In the genomic region with DNA sequence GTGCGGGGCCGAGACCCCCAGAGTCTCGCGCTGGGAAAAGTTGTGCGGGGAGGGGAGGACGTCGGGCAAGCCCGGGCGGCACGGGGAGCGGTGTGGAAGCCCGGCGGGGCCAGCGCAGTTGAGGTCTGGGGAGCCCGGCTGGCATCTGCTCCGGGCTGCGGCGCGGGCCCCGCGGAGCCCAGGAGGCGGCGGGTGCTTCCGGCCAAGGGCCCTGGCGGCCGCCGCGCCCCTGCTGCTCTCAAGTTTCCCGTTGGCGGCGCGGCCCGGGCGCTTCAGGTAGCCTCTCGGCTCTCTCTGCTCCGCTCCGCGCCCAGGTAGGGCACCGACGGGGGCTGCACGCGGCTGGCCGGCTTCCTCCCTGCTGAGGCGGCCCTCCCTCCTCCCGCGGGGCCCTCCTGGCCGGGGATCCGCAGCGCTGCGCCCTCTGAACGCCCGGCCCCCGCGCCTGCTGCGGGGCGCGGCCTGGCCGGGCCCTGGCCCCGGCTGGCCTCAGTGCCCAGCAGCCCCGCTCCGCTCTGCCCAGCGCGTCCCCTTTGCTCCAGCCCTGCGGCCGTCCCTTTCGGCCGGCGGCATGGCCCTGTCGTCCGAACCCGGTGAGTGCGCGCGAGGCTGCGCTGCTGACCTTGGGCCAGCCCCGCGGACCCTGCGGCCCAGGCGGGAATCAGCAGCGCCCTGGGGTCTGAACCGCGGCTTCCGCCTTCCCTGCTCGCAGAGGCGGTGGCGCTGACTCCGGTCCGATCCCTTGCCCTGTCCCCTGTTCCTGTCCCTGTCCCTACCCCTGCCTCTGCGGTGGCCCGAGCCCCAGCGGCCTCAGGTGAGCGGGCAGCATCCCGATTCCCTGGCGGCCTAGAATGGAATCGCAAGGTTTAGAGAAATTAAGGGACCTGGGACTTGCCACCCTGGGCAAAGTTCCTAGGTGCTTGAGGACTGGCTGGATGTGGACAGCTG, we compare ENCODE assay signal across 1 cellular context.
TF ChIP-seq lines count a peak whose summit lies in the region.

No MANE protein-coding gene starts in this region.

TF ChIP-seq in H1, 55 proteins besides CTCF, POLR2A, EP300 and RAD21 (continues in another document):
- TF ChIP-seq SIX5 (IDR thresholded peaks at IDR 0.05; ENCODE audit: low read depth, low read length) (no peak), CREB1 (IDR thresholded peaks at IDR 0.05) (no peak), RBBP5 (IDR thresholded peaks at IDR 0.05; ENCODE audit: borderline replicate concordance, low read depth, low read length) (peak; percentile 85; the same call in 1 of the 2 replicates), PHF8 (conservative IDR thresholded peaks at IDR 0.05; ENCODE audit: low read depth, low read length) (0 out of 2 replicates have a peak, but pooled peaks have one; percentile 41), MAFK (IDR thresholded peaks at IDR 0.05; ENCODE audit: low read depth, low read length) (no peak), JUN (IDR thresholded peaks at IDR 0.05; ENCODE audit: low read depth, low read length) (no peak), TCF12 (IDR thresholded peaks at IDR 0.05; ENCODE audit: low read depth, low read length) (no peak), GABPA (IDR thresholded peaks at IDR 0.05; ENCODE audit: borderline replicate concordance, insufficient read depth, low read length) (no peak; the same call in 1 of the 2 replicates), TBP (IDR thresholded peaks at IDR 0.05; ENCODE audit: low read depth, low read length) (peak; percentile 41; the same call in 1 of the 2 replicates), GTF2F1 (IDR thresholded peaks at IDR 0.05; ENCODE audit: borderline replicate concordance, low read depth, low read length) (no peak), NANOG (IDR thresholded peaks at IDR 0.05; ENCODE audit: insufficient read depth, low read depth, low read length, poor library complexity, severe bottlenecking) (no peak), YY1 (IDR thresholded peaks at IDR 0.05; ENCODE audit: low read depth, low read length) (0 out of 2 replicates have a peak, but pooled peaks have one; percentile 5), POLR2AphosphoS5 (IDR thresholded peaks at IDR 0.05; ENCODE audit: low read depth, low read length) (0 out of 2 replicates have a peak, but pooled peaks have one; percentile 17), TAF7 (optimal IDR thresholded peaks at IDR 0.05; ENCODE audit: borderline replicate concordance, low read depth, low read length) (peak; percentile 14), SP2 (IDR thresholded peaks at IDR 0.05; ENCODE audit: low read length) (no peak), CTBP2 (IDR thresholded peaks at IDR 0.05; ENCODE audit: borderline replicate concordance, insufficient read depth, insufficient read length, low read length) (no peak), KDM1A (IDR thresholded peaks at IDR 0.05; ENCODE audit: borderline replicate concordance, low read length) (no peak), CEBPB (IDR thresholded peaks at IDR 0.05; ENCODE audit: low read depth, low read length) (no peak), TEAD4 (IDR thresholded peaks at IDR 0.05; ENCODE audit: low read depth, low read length) (no peak), FOSL1 (IDR thresholded peaks at IDR 0.05; ENCODE audit: insufficient read depth, low read depth, low read length) (no peak), RNF2 (IDR thresholded peaks at IDR 0.05; ENCODE audit: borderline replicate concordance, low read depth, low read length, missing control alignments, poor library complexity, severe bottlenecking) (no peak), CBX5 (IDR thresholded peaks at IDR 0.05; ENCODE audit: low read depth, low read length) (no peak), SIN3A (conservative IDR thresholded peaks at IDR 0.05 in 1 of 2, IDR thresholded peaks at IDR 0.05 in 1 of 2; ENCODE audit: low read depth in 1 of 2, low read length in 2 of 2) (no peak), BCL11A (IDR thresholded peaks at IDR 0.05; ENCODE audit: low read depth in 2 of 2, low read length in 2 of 2) (no peak), RFX5 (IDR thresholded peaks at IDR 0.05; ENCODE audit: borderline replicate concordance, low read depth, low read length) (no peak), EZH2 (IDR thresholded peaks at IDR 0.05; ENCODE audit: low read depth, low read length, severe bottlenecking) (peak; percentile 34), SP4 (IDR thresholded peaks at IDR 0.05; ENCODE audit: low read length) (no peak), HDAC6 (IDR thresholded peaks at IDR 0.05; ENCODE audit: low read depth, low read length) (no peak), CHD2 (IDR thresholded peaks at IDR 0.05; ENCODE audit: low read length) (no peak), SUZ12 (IDR thresholded peaks at IDR 0.05; ENCODE audit: low read length) (peak; percentile 33; the same call in 1 of the 2 replicates), NRF1 (IDR thresholded peaks at IDR 0.05; ENCODE audit: low read depth, low read length) (no peak), SP1 (IDR thresholded peaks at IDR 0.05; ENCODE audit: low read depth, low read length) (no peak), EGR1 (IDR thresholded peaks at IDR 0.05; ENCODE audit: borderline replicate concordance, low read depth, low read length) (no peak), BRCA1 (IDR thresholded peaks at IDR 0.05; ENCODE audit: low read depth, low read length) (no peak), ASH2L (IDR thresholded peaks at IDR 0.05; ENCODE audit: low read length) (no peak), BACH1 (IDR thresholded peaks at IDR 0.05; ENCODE audit: low read length) (no peak), SAP30 (IDR thresholded peaks at IDR 0.05; ENCODE audit: insufficient read depth, insufficient replicate concordance, low read length) (no peak), TAF1 (IDR thresholded peaks at IDR 0.05; ENCODE audit: low read depth, low read length) (peak; percentile 28; the same call in 1 of the 2 replicates), KDM4A (IDR thresholded peaks at IDR 0.05; ENCODE audit: low read depth, low read length, severe bottlenecking) (peak; percentile 98), CBX8 (IDR thresholded peaks at IDR 0.05; ENCODE audit: borderline replicate concordance, low read depth, low read length) (no peak), HDAC2 (IDR thresholded peaks at IDR 0.05; ENCODE audit: borderline replicate concordance in 1 of 2, low read depth in 2 of 2, low read length in 2 of 2) (0 out of 4 replicates have a peak, but pooled peaks of 1 of the 2 experiments have one; percentile 29), SIRT6 (IDR thresholded peaks at IDR 0.05; ENCODE audit: low read length) (no peak), ZNF274 (IDR thresholded peaks at IDR 0.05; ENCODE audit: borderline replicate concordance, extremely low read depth, low read length) (no peak), JUND (IDR thresholded peaks at IDR 0.05; ENCODE audit: low read length) (no peak), SRF (IDR thresholded peaks at IDR 0.05; ENCODE audit: low read depth, low read length) (no peak), POU5F1 (IDR thresholded peaks at IDR 0.05; ENCODE audit: low read depth, low read length) (no peak), KDM5A (IDR thresholded peaks at IDR 0.05; ENCODE audit: low read length) (no peak), RXRA (IDR thresholded peaks at IDR 0.05; ENCODE audit: insufficient read depth, low read depth, low read length) (no peak)
- TF ChIP-seq, protein P1, sequence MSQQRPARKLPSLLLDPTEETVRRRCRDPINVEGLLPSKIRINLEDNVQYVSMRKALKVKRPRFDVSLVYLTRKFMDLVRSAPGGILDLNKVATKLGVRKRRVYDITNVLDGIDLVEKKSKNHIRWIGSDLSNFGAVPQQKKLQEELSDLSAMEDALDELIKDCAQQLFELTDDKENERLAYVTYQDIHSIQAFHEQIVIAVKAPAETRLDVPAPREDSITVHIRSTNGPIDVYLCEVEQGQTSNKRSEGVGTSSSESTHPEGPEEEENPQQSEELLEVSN (IDR thresholded peaks at IDR 0.05) = 0 out of 2 replicates have a peak, but pooled peaks have one; percentile 9
- TF ChIP-seq, protein P2, sequence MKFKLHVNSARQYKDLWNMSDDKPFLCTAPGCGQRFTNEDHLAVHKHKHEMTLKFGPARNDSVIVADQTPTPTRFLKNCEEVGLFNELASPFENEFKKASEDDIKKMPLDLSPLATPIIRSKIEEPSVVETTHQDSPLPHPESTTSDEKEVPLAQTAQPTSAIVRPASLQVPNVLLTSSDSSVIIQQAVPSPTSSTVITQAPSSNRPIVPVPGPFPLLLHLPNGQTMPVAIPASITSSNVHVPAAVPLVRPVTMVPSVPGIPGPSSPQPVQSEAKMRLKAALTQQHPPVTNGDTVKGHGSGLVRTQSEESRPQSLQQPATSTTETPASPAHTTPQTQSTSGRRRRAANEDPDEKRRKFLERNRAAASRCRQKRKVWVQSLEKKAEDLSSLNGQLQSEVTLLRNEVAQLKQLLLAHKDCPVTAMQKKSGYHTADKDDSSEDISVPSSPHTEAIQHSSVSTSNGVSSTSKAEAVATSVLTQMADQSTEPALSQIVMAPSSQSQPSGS (IDR thresholded peaks at IDR 0.05; ENCODE audit: low read length) = no peak
- TF ChIP-seq, protein P3, sequence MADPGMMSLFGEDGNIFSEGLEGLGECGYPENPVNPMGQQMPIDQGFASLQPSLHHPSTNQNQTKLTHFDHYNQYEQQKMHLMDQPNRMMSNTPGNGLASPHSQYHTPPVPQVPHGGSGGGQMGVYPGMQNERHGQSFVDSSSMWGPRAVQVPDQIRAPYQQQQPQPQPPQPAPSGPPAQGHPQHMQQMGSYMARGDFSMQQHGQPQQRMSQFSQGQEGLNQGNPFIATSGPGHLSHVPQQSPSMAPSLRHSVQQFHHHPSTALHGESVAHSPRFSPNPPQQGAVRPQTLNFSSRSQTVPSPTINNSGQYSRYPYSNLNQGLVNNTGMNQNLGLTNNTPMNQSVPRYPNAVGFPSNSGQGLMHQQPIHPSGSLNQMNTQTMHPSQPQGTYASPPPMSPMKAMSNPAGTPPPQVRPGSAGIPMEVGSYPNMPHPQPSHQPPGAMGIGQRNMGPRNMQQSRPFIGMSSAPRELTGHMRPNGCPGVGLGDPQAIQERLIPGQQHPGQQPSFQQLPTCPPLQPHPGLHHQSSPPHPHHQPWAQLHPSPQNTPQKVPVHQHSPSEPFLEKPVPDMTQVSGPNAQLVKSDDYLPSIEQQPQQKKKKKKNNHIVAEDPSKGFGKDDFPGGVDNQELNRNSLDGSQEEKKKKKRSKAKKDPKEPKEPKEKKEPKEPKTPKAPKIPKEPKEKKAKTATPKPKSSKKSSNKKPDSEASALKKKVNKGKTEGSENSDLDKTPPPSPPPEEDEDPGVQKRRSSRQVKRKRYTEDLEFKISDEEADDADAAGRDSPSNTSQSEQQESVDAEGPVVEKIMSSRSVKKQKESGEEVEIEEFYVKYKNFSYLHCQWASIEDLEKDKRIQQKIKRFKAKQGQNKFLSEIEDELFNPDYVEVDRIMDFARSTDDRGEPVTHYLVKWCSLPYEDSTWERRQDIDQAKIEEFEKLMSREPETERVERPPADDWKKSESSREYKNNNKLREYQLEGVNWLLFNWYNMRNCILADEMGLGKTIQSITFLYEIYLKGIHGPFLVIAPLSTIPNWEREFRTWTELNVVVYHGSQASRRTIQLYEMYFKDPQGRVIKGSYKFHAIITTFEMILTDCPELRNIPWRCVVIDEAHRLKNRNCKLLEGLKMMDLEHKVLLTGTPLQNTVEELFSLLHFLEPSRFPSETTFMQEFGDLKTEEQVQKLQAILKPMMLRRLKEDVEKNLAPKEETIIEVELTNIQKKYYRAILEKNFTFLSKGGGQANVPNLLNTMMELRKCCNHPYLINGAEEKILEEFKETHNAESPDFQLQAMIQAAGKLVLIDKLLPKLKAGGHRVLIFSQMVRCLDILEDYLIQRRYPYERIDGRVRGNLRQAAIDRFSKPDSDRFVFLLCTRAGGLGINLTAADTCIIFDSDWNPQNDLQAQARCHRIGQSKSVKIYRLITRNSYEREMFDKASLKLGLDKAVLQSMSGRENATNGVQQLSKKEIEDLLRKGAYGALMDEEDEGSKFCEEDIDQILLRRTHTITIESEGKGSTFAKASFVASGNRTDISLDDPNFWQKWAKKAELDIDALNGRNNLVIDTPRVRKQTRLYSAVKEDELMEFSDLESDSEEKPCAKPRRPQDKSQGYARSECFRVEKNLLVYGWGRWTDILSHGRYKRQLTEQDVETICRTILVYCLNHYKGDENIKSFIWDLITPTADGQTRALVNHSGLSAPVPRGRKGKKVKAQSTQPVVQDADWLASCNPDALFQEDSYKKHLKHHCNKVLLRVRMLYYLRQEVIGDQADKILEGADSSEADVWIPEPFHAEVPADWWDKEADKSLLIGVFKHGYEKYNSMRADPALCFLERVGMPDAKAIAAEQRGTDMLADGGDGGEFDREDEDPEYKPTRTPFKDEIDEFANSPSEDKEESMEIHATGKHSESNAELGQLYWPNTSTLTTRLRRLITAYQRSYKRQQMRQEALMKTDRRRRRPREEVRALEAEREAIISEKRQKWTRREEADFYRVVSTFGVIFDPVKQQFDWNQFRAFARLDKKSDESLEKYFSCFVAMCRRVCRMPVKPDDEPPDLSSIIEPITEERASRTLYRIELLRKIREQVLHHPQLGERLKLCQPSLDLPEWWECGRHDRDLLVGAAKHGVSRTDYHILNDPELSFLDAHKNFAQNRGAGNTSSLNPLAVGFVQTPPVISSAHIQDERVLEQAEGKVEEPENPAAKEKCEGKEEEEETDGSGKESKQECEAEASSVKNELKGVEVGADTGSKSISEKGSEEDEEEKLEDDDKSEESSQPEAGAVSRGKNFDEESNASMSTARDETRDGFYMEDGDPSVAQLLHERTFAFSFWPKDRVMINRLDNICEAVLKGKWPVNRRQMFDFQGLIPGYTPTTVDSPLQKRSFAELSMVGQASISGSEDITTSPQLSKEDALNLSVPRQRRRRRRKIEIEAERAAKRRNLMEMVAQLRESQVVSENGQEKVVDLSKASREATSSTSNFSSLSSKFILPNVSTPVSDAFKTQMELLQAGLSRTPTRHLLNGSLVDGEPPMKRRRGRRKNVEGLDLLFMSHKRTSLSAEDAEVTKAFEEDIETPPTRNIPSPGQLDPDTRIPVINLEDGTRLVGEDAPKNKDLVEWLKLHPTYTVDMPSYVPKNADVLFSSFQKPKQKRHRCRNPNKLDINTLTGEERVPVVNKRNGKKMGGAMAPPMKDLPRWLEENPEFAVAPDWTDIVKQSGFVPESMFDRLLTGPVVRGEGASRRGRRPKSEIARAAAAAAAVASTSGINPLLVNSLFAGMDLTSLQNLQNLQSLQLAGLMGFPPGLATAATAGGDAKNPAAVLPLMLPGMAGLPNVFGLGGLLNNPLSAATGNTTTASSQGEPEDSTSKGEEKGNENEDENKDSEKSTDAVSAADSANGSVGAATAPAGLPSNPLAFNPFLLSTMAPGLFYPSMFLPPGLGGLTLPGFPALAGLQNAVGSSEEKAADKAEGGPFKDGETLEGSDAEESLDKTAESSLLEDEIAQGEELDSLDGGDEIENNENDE (IDR thresholded peaks at IDR 0.05; ENCODE audit: insufficient replicate concordance, low read length) = no peak
- TF ChIP-seq, protein P4, sequence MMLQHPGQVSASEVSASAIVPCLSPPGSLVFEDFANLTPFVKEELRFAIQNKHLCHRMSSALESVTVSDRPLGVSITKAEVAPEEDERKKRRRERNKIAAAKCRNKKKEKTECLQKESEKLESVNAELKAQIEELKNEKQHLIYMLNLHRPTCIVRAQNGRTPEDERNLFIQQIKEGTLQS (IDR thresholded peaks at IDR 0.05; ENCODE audit: insufficient read depth, low read depth, low read length) = no peak
- TF ChIP-seq, protein P5, sequence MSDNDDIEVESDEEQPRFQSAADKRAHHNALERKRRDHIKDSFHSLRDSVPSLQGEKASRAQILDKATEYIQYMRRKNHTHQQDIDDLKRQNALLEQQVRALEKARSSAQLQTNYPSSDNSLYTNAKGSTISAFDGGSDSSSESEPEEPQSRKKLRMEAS (IDR thresholded peaks at IDR 0.05) = peak; percentile 10; the same call in 1 of the 2 replicates
